ENCODE assay signal across 1 cellular context in the genomic region with DNA sequence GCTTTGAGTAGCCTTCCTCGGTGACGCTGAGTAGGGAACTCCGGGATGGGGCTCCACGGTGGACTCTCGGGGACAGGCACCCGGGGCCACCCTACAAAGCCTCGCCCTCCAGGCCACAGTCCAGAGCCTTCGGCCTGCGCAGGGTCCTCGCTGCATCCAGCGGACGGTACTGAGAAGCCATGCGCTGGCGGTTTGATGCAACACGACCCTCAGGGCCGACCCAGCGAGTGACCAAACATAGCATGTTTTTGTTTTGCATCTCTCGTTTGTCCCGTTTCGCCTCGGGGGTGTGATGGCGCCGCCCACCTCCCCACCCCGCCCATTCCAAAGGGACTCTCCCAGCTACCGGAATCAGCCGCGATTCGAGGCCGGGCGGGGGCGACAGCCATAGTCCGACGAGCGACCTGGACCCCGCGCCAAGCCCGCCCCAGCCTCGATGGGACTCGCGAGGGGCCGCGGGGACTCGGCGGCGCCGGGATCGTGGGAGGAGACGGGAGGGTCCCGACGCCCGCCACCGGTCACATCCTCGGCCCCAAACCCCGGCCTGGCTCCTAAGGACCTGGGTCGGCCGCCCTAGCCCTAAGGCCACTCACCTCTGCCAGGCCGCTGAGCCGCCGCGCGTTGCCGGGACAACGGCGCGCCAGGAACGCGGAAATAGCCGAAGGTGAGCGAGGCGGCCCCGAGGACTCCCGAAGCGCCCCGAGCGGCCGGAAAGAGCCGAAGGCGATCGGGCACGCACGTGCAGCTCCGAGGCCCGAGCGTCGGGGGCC.
A peak's percentile ranks its signal among the peaks of the same experiment; 100 is the strongest.
TF ChIP-seq lines count a peak whose summit lies in the region.

No MANE protein-coding gene starts in this region.

TF ChIP-seq in K562, 482 proteins besides CTCF, POLR2A, EP300 and RAD21 (continued from another document):
- TF ChIP-seq ELF4 (CRISPR knock-in tag; IDR thresholded peaks at IDR 0.05) (no peak), ZNF79 (CRISPR knock-in tag; IDR thresholded peaks at IDR 0.05; ENCODE audit: low read depth) (no peak), ESRRA (IDR thresholded peaks at IDR 0.05; ENCODE audit: borderline replicate concordance, low read depth) (peak; percentile 31; the same call in 1 of the 2 replicates), ZNF146 (CRISPR knock-in tag; IDR thresholded peaks at IDR 0.05; ENCODE audit: unreplicated experiment) (no peak), ZNF232 (CRISPR knock-in tag; IDR thresholded peaks at IDR 0.05) (no peak), ZNF3 (CRISPR knock-in tag; IDR thresholded peaks at IDR 0.05) (no peak), FOS (IDR thresholded peaks at IDR 0.05; ENCODE audit: extremely low read depth, insufficient read length) (no peak), FOXK2 (conservative IDR thresholded peaks at IDR 0.05 in 1 of 2, IDR thresholded peaks at IDR 0.05 in 1 of 2; ENCODE audit: low read depth in 2 of 2) (0 out of 4 replicates have a peak, but pooled peaks of 1 of the 2 experiments have one; percentile 26), ZBTB7A (IDR thresholded peaks at IDR 0.05; ENCODE audit: borderline replicate concordance, control insufficient read depth, low read depth, low read length) (peak; percentile 46; the same call in 1 of the 2 replicates), MCM5 (IDR thresholded peaks at IDR 0.05; ENCODE audit: low read depth) (no peak), RB1 (IDR thresholded peaks at IDR 0.05; ENCODE audit: low read depth) (peak; percentile 53; the same call in 1 of the 2 replicates), SIN3A (IDR thresholded peaks at IDR 0.05; ENCODE audit: borderline replicate concordance in 2 of 2, control insufficient read depth in 1 of 2, low read depth in 2 of 2, low read length in 2 of 2) (peak; percentile 73; a peak in 1 of 4 replicates)
TF ChIP-seq in K562: peak in this region for 70.
